ENCODE assay signal across 9 cellular contexts in genomic region chr9:124217839-124218437, GRCh38. TPM values are rescaled to one million over a fixed set of nuclear protein-coding genes. Genes with fewer than 3 reads are reported as not detected.
A peak's percentile ranks its signal among the peaks of the same experiment; 100 is the strongest.
DNase-seq lines count a peak whose midpoint lies in the region; ATAC-seq and TF ChIP-seq lines count a peak whose summit lies in the region.
"Had no signal": no experiment of that assay in that cellular context is flagged by ENCODE, and none has a peak within 500 bp of the region (broad histone marks: within the 10 kb centered on the region; RNA-seq: fewer than 3 reads in every experiment).

No MANE protein-coding gene starts in this region.

- H3F3A ChIP-seq in DOHH2 (ENCODE audit: control insufficient read depth, insufficient read depth), result peaks cover 33% of the 10 kb centered on the region

- no peaks in the 10 kb centered on the region for H3K36me3 Mint-ChIP-seq in activated B cell treated with CpG ODN at 0.5 μM for 24 hours (ENCODE audit: low read depth)
- no peaks in the 10 kb centered on the region for H3K36me3 Mint-ChIP-seq in Caco-2 (ENCODE audit: insufficient read depth, unreplicated experiment)
- no peaks in the 10 kb centered on the region for H3K36me3 Mint-ChIP-seq in mesothelial cell of epicardium

- no peak overlapping the region for H3K23ac ChIP-seq in mesenchymal stem cell (ENCODE audit: low read length in 2 of 2)

- H3K4me1 Mint-ChIP-seq in activated B cell treated with CpG ODN at 0.5 μM for 24 hours (peaks cover 87% of the 10 kb centered on the region), Caco-2 (ENCODE audit: low read depth, unreplicated experiment) (peaks cover 6% of the 10 kb centered on the region), mesothelial cell of epicardium (peaks cover 2% of the 10 kb centered on the region)

- no peak overlapping the region for H2AK5ac ChIP-seq in mesenchymal stem cell (ENCODE audit: low read length, severe bottlenecking)

- H2BK5ac ChIP-seq in mesenchymal stem cell (ENCODE audit: low read depth, low read length, poor library complexity, severe bottlenecking), result no peak overlapping the region

- no peak overlapping the region for H2AFZ ChIP-seq in mesenchymal stem cell (ENCODE audit: low read depth, low read length)

- DNase-seq in activated B cell treated with CpG ODN at 0.5 μM for 24 hours (no peak), mesenchymal stem cell (no peak), Caco-2 (no peak), NCI-H1436 (lab: John Stamatoyannopoulos, UW) (no peak), mesothelial cell of epicardium (ENCODE audit: low spot score in 2 of 2, unreplicated experiment in 2 of 2) (no peak)
- DNase-seq: H7 had no signal

- H3K14ac ChIP-seq in mesenchymal stem cell (ENCODE audit: low read length in 2 of 2), result no peak overlapping the region

- H3K36me3 ChIP-seq in DOHH2 (ENCODE audit: control insufficient read depth, low read length), result no peaks in the 10 kb centered on the region
- no peaks in the 10 kb centered on the region for H3K36me3 ChIP-seq in mesenchymal stem cell (ENCODE audit: control insufficient read depth in 1 of 2, insufficient read depth in 2 of 2, low read depth in 1 of 2, low read length in 2 of 2)
- H3K36me3 ChIP-seq in Caco-2 (ENCODE audit: control insufficient read depth, insufficient read depth, low read length), result no peaks in the 10 kb centered on the region

- no peak overlapping the region for H3K9ac ChIP-seq in mesenchymal stem cell (ENCODE audit: low read length)

- H4K91ac ChIP-seq in mesenchymal stem cell (ENCODE audit: low read length), result no peak overlapping the region

- no peak overlapping the region for H2BK120ac ChIP-seq in mesenchymal stem cell (ENCODE audit: low read depth, low read length)

- no peaks in the 10 kb centered on the region for H4K20me1 ChIP-seq in DOHH2 (ENCODE audit: control insufficient read depth, insufficient read depth, low read depth, low read length)

- POLR2A ChIA-PET in activated B cell treated with CpG ODN at 0.5 μM for 24 hours (lab: Charles Lee) (interaction anchor here (0.5 to 10.1 kb wide), 26 partner anchors 8 to 1314 kb away, joined by 3 to 256 read pairs (median 8); partner anchors contain the start of gene NEK6), Caco-2 (lab: Charles Lee) (no interaction called here)

- peaks cover 67% of the 10 kb centered on the region for H3K4me1 ChIP-seq in DOHH2 (ENCODE audit: control insufficient read depth, low read length)
- peaks cover 13% of the 10 kb centered on the region for H3K4me1 ChIP-seq in mesenchymal stem cell (ENCODE audit: control insufficient read depth, insufficient read depth, low read depth, low read length)
- H3K4me1 ChIP-seq in Caco-2, result peaks cover 4% of the 10 kb centered on the region

- H3K27me3 Mint-ChIP-seq in activated B cell treated with CpG ODN at 0.5 μM for 24 hours, result no peaks in the 10 kb centered on the region
- no peaks in the 10 kb centered on the region for H3K27me3 Mint-ChIP-seq in Caco-2 (ENCODE audit: insufficient read depth, unreplicated experiment)
- H3K27me3 Mint-ChIP-seq in mesothelial cell of epicardium (ENCODE audit: low read depth), result peaks cover 8% of the 10 kb centered on the region

- CTCF ChIA-PET in activated B cell treated with CpG ODN at 0.5 μM for 24 hours (lab: Charles Lee), result interaction anchor here (0.7 to 4.5 kb wide), 8 partner anchors 15 to 91 kb away, joined by 3 to 32 read pairs (median 4); partner anchors contain the start of gene NEK6
- CTCF ChIA-PET in Caco-2 (lab: Charles Lee), result no interaction called here

- no peak overlapping the region for H3K18ac ChIP-seq in mesenchymal stem cell (ENCODE audit: low read depth in 1 of 2, low read length in 2 of 2)

- WGBS in mesenchymal stem cell, result 94% methylated on average over 8 of the region's 8 CpGs

- BruUV-seq in Caco-2 (replicated peaks; lab: Mats Ljungman, UMichigan), result no TSS peak

- H3K27ac Mint-ChIP-seq in activated B cell treated with CpG ODN at 0.5 μM for 24 hours (peak overlapping the region; percentile 96), Caco-2 (ENCODE audit: unreplicated experiment) (no peak overlapping the region), mesothelial cell of epicardium (no peak overlapping the region)

- H3K4me2 ChIP-seq in DOHH2 (ENCODE audit: low read length) (peak overlapping the region; percentile 88), mesenchymal stem cell (ENCODE audit: low read length, poor library complexity, severe bottlenecking) (no peak overlapping the region)

- H3K9me3 Mint-ChIP-seq in activated B cell treated with CpG ODN at 0.5 μM for 24 hours (no peaks in the 10 kb centered on the region), Caco-2 (ENCODE audit: unreplicated experiment) (no peaks in the 10 kb centered on the region), mesothelial cell of epicardium (no peaks in the 10 kb centered on the region)

- peak overlapping the region; percentile 84 for H2BK15ac ChIP-seq in mesenchymal stem cell (ENCODE audit: low read depth, poor library complexity, severe bottlenecking)

- no peak for TF ChIP-seq CTCF in DOHH2 (IDR thresholded peaks at IDR 0.05; ENCODE audit: low read depth, low read length, poor library complexity, severe bottlenecking)
- TF ChIP-seq CTCF in activated B cell treated with CpG ODN at 0.5 μM for 24 hours (IDR thresholded peaks at IDR 0.05), result no peak
- no peak for TF ChIP-seq CTCF in Caco-2 (IDR thresholded peaks at IDR 0.05; ENCODE audit: insufficient read depth in 1 of 2, low read depth in 1 of 2, low read length in 1 of 2, severe bottlenecking in 1 of 2, unreplicated experiment in 1 of 2)
- no peak for TF ChIP-seq CTCF in mesothelial cell of epicardium (IDR thresholded peaks at IDR 0.05; ENCODE audit: unreplicated experiment)

- H3K9me3 ChIP-seq in DOHH2 (ENCODE audit: control insufficient read depth, insufficient read depth, low read length) (no peaks in the 10 kb centered on the region), mesenchymal stem cell (ENCODE audit: control insufficient read depth, low read length) (no peaks in the 10 kb centered on the region), Caco-2 (no peaks in the 10 kb centered on the region; the same call in 1 of the 2 replicates)

- H3K4ac ChIP-seq in mesenchymal stem cell (ENCODE audit: low read depth in 1 of 2, low read length in 2 of 2), result no peak overlapping the region

- ATAC-seq in HG02970 (IDR thresholded peaks at IDR 0.05; ENCODE audit: low FRiP score, unreplicated experiment), result peak; percentile 17
- peak; percentile 19 for ATAC-seq in activated B cell treated with CpG ODN at 0.5 μM for 24 hours (ENCODE audit: low read depth)
- ATAC-seq in GM19351 (IDR thresholded peaks at IDR 0.05; ENCODE audit: unreplicated experiment), result no peak

- no peaks in the 10 kb centered on the region for H3K9me2 ChIP-seq in DOHH2 (replicated peaks; ENCODE audit: control insufficient read depth, low read length)

- H3K79me1 ChIP-seq in mesenchymal stem cell (replicated peaks; ENCODE audit: low read length, poor library complexity, severe bottlenecking), result no peaks in the 10 kb centered on the region

- H3K27ac ChIP-seq in DOHH2 (ENCODE audit: low read depth, low read length) (peak overlapping the region; percentile 92), mesenchymal stem cell (ENCODE audit: low read length, poor library complexity, severe bottlenecking) (no peak overlapping the region)

- intact Hi-C loops in activated B cell treated with CpG ODN at 0.5 μM for 24 hours (cut with micrococcal nuclease), result loop anchor here (1.0 to 5.0 kb wide), 11 partner anchors 8 to 876 kb away; no protein-coding TSS in a partner anchor
- intact Hi-C loops in Caco-2 (cut with micrococcal nuclease; ENCODE audit: unreplicated experiment), result no loop called here

- H3K27me3 ChIP-seq in DOHH2 (ENCODE audit: control insufficient read depth, low read length), result no peaks in the 10 kb centered on the region
- H3K27me3 ChIP-seq in mesenchymal stem cell (ENCODE audit: control insufficient read depth in 1 of 2, insufficient read depth in 1 of 2, low read length in 2 of 2), result no peaks in the 10 kb centered on the region
- H3K27me3 ChIP-seq in Caco-2 (replicated peaks; ENCODE audit: control insufficient read depth, insufficient read depth, low read length), result no peaks in the 10 kb centered on the region

- H3K79me2 ChIP-seq in DOHH2 (ENCODE audit: control insufficient read depth, low read length), result no peaks in the 10 kb centered on the region

- H3K4me3 ChIP-seq in DOHH2 (ENCODE audit: low read length), result peak overlapping the region; percentile 62
- H3K4me3 ChIP-seq in mesenchymal stem cell (ENCODE audit: insufficient read depth in 1 of 2, low read depth in 1 of 2, low read length in 2 of 2), result no peak overlapping the region
- no peak overlapping the region for H3K4me3 ChIP-seq in Caco-2 (ENCODE audit: low read depth, low read length)

- peak overlapping the region; percentile 69 for H3K4me3 Mint-ChIP-seq in activated B cell treated with CpG ODN at 0.5 μM for 24 hours
- H3K4me3 Mint-ChIP-seq in Caco-2 (ENCODE audit: unreplicated experiment), result no peak overlapping the region
- no peak overlapping the region for H3K4me3 Mint-ChIP-seq in mesothelial cell of epicardium

- no peak overlapping the region for H2BK12ac ChIP-seq in mesenchymal stem cell (ENCODE audit: low read length in 2 of 2)

- no peak overlapping the region for H4K8ac ChIP-seq in mesenchymal stem cell (ENCODE audit: low read length)

RNA-seq across cellular contexts. Expression of gene NEK6, which starts 39.8 kb away (rescaled TPM):
- 110 and 115 TPM in 2 replicates for total RNA-seq in activated B cell treated with CpG ODN at 0.5 μM for 24 hours
- 99.8 TPM for polyA plus RNA-seq in mesenchymal stem cell (2013, experiment 1 of 2)
- polyA plus RNA-seq in mesenchymal stem cell (2013, experiment 2 of 2), result 97.5 TPM
- total RNA-seq in Caco-2 (2022), result 56.6 and 66.6 TPM in 2 replicates
- total RNA-seq in mesothelial cell of epicardium, result 40.5 to 45.5 TPM (median 42.9 TPM) in 3 replicates
